ENCODE assay signal across 9 cellular contexts in the genomic region with DNA sequence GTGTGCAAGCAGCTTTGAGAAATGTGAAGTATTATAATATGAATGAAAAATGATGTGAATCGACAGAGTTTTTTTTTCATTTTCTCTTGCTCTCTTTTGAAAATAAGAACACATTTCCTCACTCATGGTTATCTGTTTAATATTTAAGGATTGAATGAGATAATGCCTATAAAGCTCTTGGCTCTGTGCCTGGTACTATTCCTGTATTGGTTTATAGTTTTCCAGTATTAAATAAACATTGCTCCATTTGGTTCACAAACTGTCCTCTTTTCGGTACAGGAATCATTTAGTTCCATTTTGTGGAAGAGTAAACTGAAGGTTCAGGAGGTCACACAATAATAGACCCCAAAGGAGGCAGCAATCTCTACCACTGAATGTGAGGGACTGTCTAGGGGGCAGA.
"Had no signal": no experiment of that assay in that cellular context is flagged by ENCODE, and none has a peak within 500 bp of the region (broad histone marks: within the 10 kb centered on the region; RNA-seq: fewer than 3 reads in every experiment).

No MANE protein-coding gene starts in this region.

- H3K9ac ChIP-seq: KMS-11 had no signal

- H3K27me3 Mint-ChIP-seq: IgD-negative memory B cell had no signal

- H3K27ac Mint-ChIP-seq: GM23338, H9, HFFc6, IgD-negative memory B cell had no signal

- H3K4me1 Mint-ChIP-seq: GM23338, H9, IgD-negative memory B cell had no signal

- H3K36me3 Mint-ChIP-seq: IgD-negative memory B cell had no signal

- H3K4me2 ChIP-seq: GM23338, KMS-11 had no signal

- H3K27ac ChIP-seq: HL-60, KMS-11 had no signal

- H3K4me3 ChIP-seq: GM23338 had no signal

- H3K4me3 Mint-ChIP-seq: GM23338, H9, HFFc6, IgD-negative memory B cell had no signal

- ATAC-seq: GM23338, HepG2 had no signal

- DNase-seq: H9, HCEC 1CT, HFFc6, KBM-7 had no signal

- H3K9me3 Mint-ChIP-seq: GM23338, H9 had no signal

- H2AFZ ChIP-seq: GM23338 had no signal
